In genomic region chr12:89225401-89225800, GRCh38 we compare ENCODE assay signal across 8 cellular contexts.
A peak's percentile ranks its signal among the peaks of the same experiment; 100 is the strongest.
DNase-seq lines count a peak whose midpoint lies in the region; ATAC-seq and TF ChIP-seq lines count a peak whose summit lies in the region.

No MANE protein-coding gene starts in this region.

- DNase-seq in EH (ENCODE audit: low read depth) (peak; percentile 55), WTC11 (ENCODE audit: low spot score) (no peak), osteoblast (ENCODE audit: insufficient read length, low spot score, missing footprints) (peak; percentile 17), ureter (ENCODE audit: low spot score) (peak; percentile 49), neural progenitor cell (ENCODE audit: low spot score) (no peak), tibial nerve (ENCODE audit: low spot score in 2 of 2) (no peak)
- DNase-seq in central memory CD4-positive, alpha-beta T cell = peak; percentile 65

- H3K27me3 Mint-ChIP-seq in WTC11 (ENCODE audit: low read depth) (peaks cover 3% of the 10 kb centered on the region; the same call in 1 of the 2 replicates), neural progenitor cell (ENCODE audit: insufficient read depth, low read depth) (peaks cover 9% of the 10 kb centered on the region)

- H3K36me3 ChIP-seq in osteoblast (ENCODE audit: insufficient read depth, low read length) (no peaks in the 10 kb centered on the region), neural progenitor cell (no peaks in the 10 kb centered on the region), tibial nerve (no peaks in the 10 kb centered on the region)

- H2AFZ ChIP-seq in osteoblast (ENCODE audit: low read length) (peak overlapping the region; percentile 62), neural progenitor cell (replicated peaks) (no peak overlapping the region)

- H3K9me3 Mint-ChIP-seq in WTC11 = peaks cover 25% of the 10 kb centered on the region
- H3K9me3 Mint-ChIP-seq in neural progenitor cell = peaks cover 8% of the 10 kb centered on the region

- H3K27me3 ChIP-seq in osteoblast (ENCODE audit: insufficient read depth, low read length) = no peaks in the 10 kb centered on the region
- no peaks in the 10 kb centered on the region for H3K27me3 ChIP-seq in neural progenitor cell
- H3K27me3 ChIP-seq in tibial nerve = no peaks in the 10 kb centered on the region

- no peak for TF ChIP-seq POLR2A in tibial nerve (IDR thresholded peaks at IDR 0.05)

- H3K27ac Mint-ChIP-seq in WTC11 = no peak overlapping the region
- no peak overlapping the region for H3K27ac Mint-ChIP-seq in neural progenitor cell

- H3K36me3 Mint-ChIP-seq in WTC11 = peaks cover 9% of the 10 kb centered on the region
- H3K36me3 Mint-ChIP-seq in neural progenitor cell = no peaks in the 10 kb centered on the region

- H3K27ac ChIP-seq in osteoblast (ENCODE audit: low read depth, low read length) = peak overlapping the region; percentile 94
- H3K27ac ChIP-seq in neural progenitor cell = no peak overlapping the region
- peak overlapping the region in 2 of 4 donors; percentile 13 to 59 for H3K27ac ChIP-seq in tibial nerve

- CTCF ChIA-PET in WTC11 (lab: Charles Lee) = interaction anchor here (0.9 to 1.5 kb wide), 2 partner anchors 50 to 127 kb away, joined by 3 to 6 read pairs; partner anchors contain the start of gene DUSP6

- H3K9me3 ChIP-seq in osteoblast (ENCODE audit: low read depth, low read length) (no peaks in the 10 kb centered on the region), neural progenitor cell (ENCODE audit: low read depth) (no peaks in the 10 kb centered on the region), tibial nerve (no peaks in the 10 kb centered on the region)

- no peak overlapping the region for H3K9ac ChIP-seq in neural progenitor cell

- H3F3A ChIP-seq in neural progenitor cell (ENCODE audit: low read depth) = no peaks in the 10 kb centered on the region

- peak; percentile 69 for ATAC-seq in HG03095 (IDR thresholded peaks at IDR 0.05; ENCODE audit: unreplicated experiment)
- peak; percentile 17 for ATAC-seq in WTC11

- POLR2A ChIA-PET in WTC11 (lab: Charles Lee) = interaction anchor here (0.8 to 1.0 kb wide), 2 partner anchors 126 to 128 kb away, joined by 3 to 6 read pairs; partner anchors contain the start of gene DUSP6

- H3K4me1 Mint-ChIP-seq in WTC11 (peaks cover 49% of the 10 kb centered on the region), neural progenitor cell (peaks cover 26% of the 10 kb centered on the region)

- H3K4me1 ChIP-seq in osteoblast (ENCODE audit: insufficient read depth, low read length) = peaks cover 26% of the 10 kb centered on the region
- H3K4me1 ChIP-seq in neural progenitor cell = peaks cover 30% of the 10 kb centered on the region
- peaks cover 0 to 15% (median 9%) of the 10 kb centered on the region in 4 donors for H3K4me1 ChIP-seq in tibial nerve

- TF ChIP-seq EP300 in tibial nerve (IDR thresholded peaks at IDR 0.05) = no peak

- H3K4me3 ChIP-seq in osteoblast (ENCODE audit: insufficient read depth, low read length) = peak overlapping the region; percentile 61
- H3K4me3 ChIP-seq in neural progenitor cell = no peak overlapping the region
- H3K4me3 ChIP-seq in tibial nerve = no peak overlapping the region

- WGBS in tibial nerve, 2 donors = 78 to 82% methylated on average over 5 of the region's 5 CpGs

- H3K4me2 ChIP-seq in osteoblast (ENCODE audit: insufficient read depth, low read length) = peak overlapping the region; percentile 84
- no peak overlapping the region for H3K4me2 ChIP-seq in neural progenitor cell

- H4K20me1 ChIP-seq in osteoblast (ENCODE audit: insufficient read depth, low read length) (no peaks in the 10 kb centered on the region), neural progenitor cell (ENCODE audit: low read depth) (no peaks in the 10 kb centered on the region)

- H3K79me2 ChIP-seq in osteoblast (ENCODE audit: insufficient read depth, low read length) (no peaks in the 10 kb centered on the region), neural progenitor cell (ENCODE audit: low read depth) (no peaks in the 10 kb centered on the region)

- TF ChIP-seq CTCF in WTC11 (IDR thresholded peaks at IDR 0.05) (no peak), osteoblast (IDR thresholded peaks at IDR 0.05; ENCODE audit: extremely low read depth, low read depth, low read length) (no peak), neural progenitor cell (IDR thresholded peaks at IDR 0.05) (no peak), tibial nerve (IDR thresholded peaks at IDR 0.05) (no peak)

- H3K4me3 Mint-ChIP-seq in WTC11 (no peak overlapping the region), neural progenitor cell (no peak overlapping the region)

TF ChIP-seq in WTC11, 78 proteins besides CTCF, POLR2A, EP300 and RAD21:
- TF ChIP-seq SOX15 (CRISPR knock-in tag; IDR thresholded peaks at IDR 0.05) (no peak), ZNF263 (CRISPR knock-in tag; IDR thresholded peaks at IDR 0.05; ENCODE audit: low read depth) (no peak), ESRRA (CRISPR knock-in tag; IDR thresholded peaks at IDR 0.05; ENCODE audit: borderline replicate concordance) (no peak), MAX (CRISPR knock-in tag; IDR thresholded peaks at IDR 0.05) (no peak), E2F4 (CRISPR knock-in tag; IDR thresholded peaks at IDR 0.05; ENCODE audit: borderline replicate concordance, low read depth) (no peak), NR2C2 (CRISPR knock-in tag; IDR thresholded peaks at IDR 0.05) (no peak), TCF7 (CRISPR knock-in tag; IDR thresholded peaks at IDR 0.05; ENCODE audit: low read depth) (no peak), NFYB (CRISPR knock-in tag; conservative IDR thresholded peaks at IDR 0.05; ENCODE audit: low read depth) (no peak), SP1 (CRISPR knock-in tag; conservative IDR thresholded peaks at IDR 0.05) (no peak), HMGA2 (CRISPR knock-in tag; IDR thresholded peaks at IDR 0.05) (no peak), PREB (CRISPR knock-in tag; IDR thresholded peaks at IDR 0.05; ENCODE audit: borderline replicate concordance) (no peak), ATF1 (CRISPR knock-in tag; IDR thresholded peaks at IDR 0.05) (no peak), CREM (CRISPR knock-in tag; IDR thresholded peaks at IDR 0.05) (no peak), HMGXB4 (CRISPR knock-in tag; IDR thresholded peaks at IDR 0.05) (no peak), RELA (CRISPR knock-in tag; IDR thresholded peaks at IDR 0.05; ENCODE audit: borderline replicate concordance) (no peak), SMAD4 (CRISPR knock-in tag; IDR thresholded peaks at IDR 0.05) (no peak)

Comparison
In these comparisons a context has a peak if more than half of its experiments do, and no peak if none do; other contexts are left out.
1. DNase-seq: peak in EH (single experiment), central memory CD4-positive, alpha-beta T cell (single experiment), osteoblast (single experiment) and ureter (single experiment); none in WTC11 (single experiment), neural progenitor cell (single experiment) and tibial nerve (0 of 2).